7 cellular contexts compared by ENCODE assay signal in the genomic region with DNA sequence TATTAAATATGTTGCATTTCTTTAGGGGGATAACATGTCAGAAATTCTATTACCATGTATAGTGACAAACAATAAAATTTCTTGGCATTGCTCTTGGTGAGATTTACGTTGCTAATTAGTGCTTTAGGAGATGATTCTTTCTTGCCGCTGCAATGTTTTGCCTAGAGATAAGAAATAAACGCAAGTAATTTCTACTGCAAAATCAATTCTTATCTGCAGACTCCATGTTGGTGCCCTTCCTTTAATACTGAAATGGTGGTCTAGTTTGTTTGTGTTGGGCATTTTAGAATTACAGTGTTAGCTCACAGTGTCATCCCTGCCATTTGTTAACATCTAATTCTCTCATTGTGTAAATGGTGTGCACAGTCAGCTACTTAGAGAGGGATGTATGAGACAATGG.
"Had no signal": no experiment of that assay in that cellular context is flagged by ENCODE, and none has a peak within 500 bp of the region (broad histone marks: within the 10 kb centered on the region; RNA-seq: fewer than 3 reads in every experiment).

No MANE protein-coding gene starts in this region.

- DNase-seq: GM23248, GOT3, H7, KBM-7 had no signal

- H3K4me3 Mint-ChIP-seq: IgD-negative memory B cell had no signal

- H3K27me3 Mint-ChIP-seq: IgD-negative memory B cell had no signal

- ATAC-seq: HCT116, HepG2 had no signal

- H3K27ac Mint-ChIP-seq: IgD-negative memory B cell had no signal

- H3K4me1 Mint-ChIP-seq: IgD-negative memory B cell had no signal

- H3K36me3 Mint-ChIP-seq: IgD-negative memory B cell had no signal

- FAIRE-seq: HepG2 had no signal
